Comparison of ENCODE assay signal across 22 cellular contexts in the genomic region with DNA sequence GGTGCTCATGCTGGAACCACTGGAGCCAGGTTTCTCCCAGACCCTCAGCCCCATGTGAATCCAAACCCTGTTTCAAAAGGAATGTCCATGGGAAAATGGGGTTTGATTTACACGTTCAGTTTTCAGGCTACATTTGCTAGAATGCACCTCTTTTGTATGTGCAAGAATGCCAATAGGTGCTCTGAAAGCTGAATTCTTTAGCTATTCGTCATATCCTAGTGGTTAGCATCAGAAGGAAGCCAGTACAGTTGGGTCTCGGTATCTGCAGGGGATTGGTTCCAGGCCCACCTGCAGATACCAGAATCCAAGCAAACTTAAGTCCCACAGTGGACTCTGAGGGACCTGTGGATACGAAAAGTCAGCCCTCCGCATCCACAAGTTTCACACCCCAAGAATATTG.
DNase-seq lines count a peak whose midpoint lies in the region; ATAC-seq, FAIRE-seq and TF ChIP-seq lines count a peak whose summit lies in the region.
"Had no signal": no experiment of that assay in that cellular context is flagged by ENCODE, and none has a peak within 500 bp of the region (broad histone marks: within the 10 kb centered on the region; RNA-seq: fewer than 3 reads in every experiment).

No MANE protein-coding gene starts in this region.

- TF ChIP-seq EP300 in SK-N-SH (IDR thresholded peaks at IDR 0.05; ENCODE audit: borderline replicate concordance in 1 of 2, low read depth in 1 of 2, low read length in 1 of 2): no peak
- no peak for TF ChIP-seq EP300 in ovary (IDR thresholded peaks at IDR 0.05)

- no peak overlapping the region for H3K9ac ChIP-seq in SK-N-SH

- H3K4me3 ChIP-seq in SK-N-SH (ENCODE audit: low read depth in 2 of 2, low read length in 1 of 2): no peak overlapping the region
- no peak overlapping the region for H3K4me3 ChIP-seq in ovary
- no peak overlapping the region for H3K4me3 ChIP-seq in spleen

- H3K36me3 ChIP-seq in SK-N-SH (replicated peaks in 1 of 2; ENCODE audit: control insufficient read depth in 1 of 2, insufficient read depth in 2 of 2, low read length in 1 of 2): no peaks in the 10 kb centered on the region
- no peaks in the 10 kb centered on the region for H3K36me3 ChIP-seq in ovary
- no peaks in the 10 kb centered on the region for H3K36me3 ChIP-seq in spleen

- no peak; the same call in 2 of the 3 replicates for ATAC-seq in SK-N-SH treated with all-trans-retinoic acid at 6 μM for 48 hours

- H3K79me2 ChIP-seq in SK-N-SH (ENCODE audit: insufficient read depth): no peaks in the 10 kb centered on the region

- POLR2A ChIA-PET in SK-N-SH (lab: Yijun Ruan, JAX): no interaction called here

- intact Hi-C loops in ovary (cut with DNase I) (no loop called here), spleen (cut with DNase I; ENCODE audit: low total_unique reads) (no loop called here)

- WGBS in SK-N-SH (ENCODE audit: low lambda C conversion rate): 18% methylated on average over 5 of the region's 5 CpGs
- 75 to 93% (median 76%) methylated on average over 5 of the region's 5 CpGs for WGBS in ovary, 3 donors
- 80 to 96% (median 92%) methylated on average over 5 of the region's 5 CpGs for WGBS in spleen, 5 donors

- DNase-seq in SK-N-SH (no peak), SW480 (ENCODE audit: low spot score) (peak; percentile 25), islet precursor cell (peak; percentile 56), ovary (no peak), spleen (no peak), RCC 7860 (ENCODE audit: low spot score) (no peak)
- DNase-seq in stimulated activated CD4-positive, alpha-beta T cell treated with anti-CD3 and anti-CD28 coated beads, Interleukin-12 subunit alpha, Interleukin-12 subunit beta, amount 100 ng/mL, for 4 hours: no peak
- DNase-seq: Calu3; CD4-positive, alpha-beta memory T cell; DMS53; H9; MV-4-11; NCI-H1417; NCI-H1930; NCI-H2171; NCI-H446 treated with DMSO at 0.1 percent for 48 hours; NCI-H748 treated with DMSO at 0.1 percent for 48 hours; OCI-M1 had no signal

- H3K27me3 ChIP-seq in SK-N-SH (ENCODE audit: insufficient read depth) (no peaks in the 10 kb centered on the region), ovary (no peaks in the 10 kb centered on the region), spleen (replicated peaks in 1 of 7) (no peaks in the 10 kb centered on the region)

- H3K27ac ChIP-seq in SK-N-SH (ENCODE audit: low read depth in 2 of 2, low read length in 1 of 2) (no peak overlapping the region), ovary (no peak overlapping the region), spleen (no peak overlapping the region)
- H3K27ac ChIP-seq: 22Rv1, HL-60 had no signal

- H3K4me1 ChIP-seq in SK-N-SH (ENCODE audit: control insufficient read depth in 1 of 2, insufficient read depth in 2 of 2, low read depth in 1 of 2, low read length in 1 of 2) (no peaks in the 10 kb centered on the region), ovary (ENCODE audit: insufficient read depth) (peaks cover 2% of the 10 kb centered on the region), spleen (peaks cover 0 to 8% (median 2%) of the 10 kb centered on the region in 6 donors)

- no peaks in the 10 kb centered on the region for H3F3A ChIP-seq in SK-N-SH (replicated peaks; ENCODE audit: insufficient read depth)

- TF ChIP-seq CTCF in SK-N-SH (IDR thresholded peaks at IDR 0.05): no peak
- TF ChIP-seq CTCF in ovary (IDR thresholded peaks at IDR 0.05): no peak
- TF ChIP-seq CTCF in spleen (IDR thresholded peaks at IDR 0.05 in 8 of 11, conservative IDR thresholded peaks at IDR 0.05 in 3 of 11): no peak

- H4K20me1 ChIP-seq in SK-N-SH (ENCODE audit: insufficient read depth): no peaks in the 10 kb centered on the region

- H2AFZ ChIP-seq in SK-N-SH (ENCODE audit: low read depth): no peak overlapping the region

- no peaks in the 10 kb centered on the region for H3K9me3 ChIP-seq in SK-N-SH
- no peaks in the 10 kb centered on the region for H3K9me3 ChIP-seq in ovary
- no peaks in the 10 kb centered on the region for H3K9me3 ChIP-seq in spleen

- FAIRE-seq in RCC 7860 (lab: Jason Lieb, UNC): no peak
- FAIRE-seq: GM19239 had no signal

- CTCF ChIA-PET in SK-N-SH (lab: Yijun Ruan, JAX): no interaction called here

- TF ChIP-seq POLR2A in ovary (IDR thresholded peaks at IDR 0.05) (no peak), spleen (IDR thresholded peaks at IDR 0.05) (no peak)

- no peak overlapping the region for H3K4me2 ChIP-seq in SK-N-SH

- no peaks in the 10 kb centered on the region for H3K9me2 ChIP-seq in SK-N-SH

- no peak for TF ChIP-seq RAD21 in SK-N-SH (IDR thresholded peaks at IDR 0.05; ENCODE audit: low read length)

TF ChIP-seq in SK-N-SH, 30 proteins besides CTCF, POLR2A, EP300 and RAD21:
- TF ChIP-seq MEF2A (IDR thresholded peaks at IDR 0.05; ENCODE audit: borderline replicate concordance, low read depth): no peak
- TF ChIP-seq SIN3A (IDR thresholded peaks at IDR 0.05; ENCODE audit: borderline replicate concordance, low read depth, low read length): no peak
- TF ChIP-seq ELF1 (IDR thresholded peaks at IDR 0.05): no peak
- TF ChIP-seq FOXJ3 (CRISPR knock-in tag; IDR thresholded peaks at IDR 0.05): no peak
- peak; percentile 27; the same call in 1 of the 2 replicates for TF ChIP-seq JUND (IDR thresholded peaks at IDR 0.05)
- TF ChIP-seq GABPA (IDR thresholded peaks at IDR 0.05; ENCODE audit: low read depth): no peak
- TF ChIP-seq TEAD4 (IDR thresholded peaks at IDR 0.05; ENCODE audit: borderline replicate concordance, insufficient read depth): no peak

TF ChIP-seq in SK-N-SH treated with all-trans-retinoic acid at 6 μM for 48 hours, 23 proteins besides CTCF, POLR2A, EP300 and RAD21:
- TF ChIP-seq ZC3H10 (CRISPR knock-in tag; IDR thresholded peaks at IDR 0.05) (no peak), ZFP3 (CRISPR knock-in tag; IDR thresholded peaks at IDR 0.05) (no peak), CSDC2 (CRISPR knock-in tag; IDR thresholded peaks at IDR 0.05) (no peak), ZFP30 (CRISPR knock-in tag; IDR thresholded peaks at IDR 0.05) (no peak), ZNF565 (CRISPR knock-in tag; conservative IDR thresholded peaks at IDR 0.05; ENCODE audit: low read depth) (no peak)
- TF ChIP-seq, protein P1, sequence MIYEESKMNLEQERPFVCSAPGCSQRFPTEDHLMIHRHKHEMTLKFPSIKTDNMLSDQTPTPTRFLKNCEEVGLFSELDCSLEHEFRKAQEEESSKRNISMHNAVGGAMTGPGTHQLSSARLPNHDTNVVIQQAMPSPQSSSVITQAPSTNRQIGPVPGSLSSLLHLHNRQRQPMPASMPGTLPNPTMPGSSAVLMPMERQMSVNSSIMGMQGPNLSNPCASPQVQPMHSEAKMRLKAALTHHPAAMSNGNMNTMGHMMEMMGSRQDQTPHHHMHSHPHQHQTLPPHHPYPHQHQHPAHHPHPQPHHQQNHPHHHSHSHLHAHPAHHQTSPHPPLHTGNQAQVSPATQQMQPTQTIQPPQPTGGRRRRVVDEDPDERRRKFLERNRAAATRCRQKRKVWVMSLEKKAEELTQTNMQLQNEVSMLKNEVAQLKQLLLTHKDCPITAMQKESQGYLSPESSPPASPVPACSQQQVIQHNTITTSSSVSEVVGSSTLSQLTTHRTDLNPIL (CRISPR knock-in tag; IDR thresholded peaks at IDR 0.05; ENCODE audit: low read depth): no peak
- TF ChIP-seq, protein P2, sequence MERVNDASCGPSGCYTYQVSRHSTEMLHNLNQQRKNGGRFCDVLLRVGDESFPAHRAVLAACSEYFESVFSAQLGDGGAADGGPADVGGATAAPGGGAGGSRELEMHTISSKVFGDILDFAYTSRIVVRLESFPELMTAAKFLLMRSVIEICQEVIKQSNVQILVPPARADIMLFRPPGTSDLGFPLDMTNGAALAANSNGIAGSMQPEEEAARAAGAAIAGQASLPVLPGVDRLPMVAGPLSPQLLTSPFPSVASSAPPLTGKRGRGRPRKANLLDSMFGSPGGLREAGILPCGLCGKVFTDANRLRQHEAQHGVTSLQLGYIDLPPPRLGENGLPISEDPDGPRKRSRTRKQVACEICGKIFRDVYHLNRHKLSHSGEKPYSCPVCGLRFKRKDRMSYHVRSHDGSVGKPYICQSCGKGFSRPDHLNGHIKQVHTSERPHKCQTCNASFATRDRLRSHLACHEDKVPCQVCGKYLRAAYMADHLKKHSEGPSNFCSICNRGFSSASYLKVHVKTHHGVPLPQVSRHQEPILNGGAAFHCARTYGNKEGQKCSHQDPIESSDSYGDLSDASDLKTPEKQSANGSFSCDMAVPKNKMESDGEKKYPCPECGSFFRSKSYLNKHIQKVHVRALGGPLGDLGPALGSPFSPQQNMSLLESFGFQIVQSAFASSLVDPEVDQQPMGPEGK (CRISPR knock-in tag; IDR thresholded peaks at IDR 0.05; ENCODE audit: borderline replicate concordance): no peak

Comparison
In these comparisons a context has a peak if more than half of its experiments do, and no peak if none do; other contexts are left out.
1. DNase-seq: peak in SW480 (single experiment) and islet precursor cell (single experiment); none in SK-N-SH (single experiment), ovary (0 of 5), spleen (single experiment), stimulated activated CD4-positive, alpha-beta T cell treated with anti-CD3 and anti-CD28 coated beads, Interleukin-12 subunit alpha, Interleukin-12 subunit beta, amount 100 ng/mL, for 4 hours (single experiment) and RCC 7860 (single experiment).